In the genomic region with DNA sequence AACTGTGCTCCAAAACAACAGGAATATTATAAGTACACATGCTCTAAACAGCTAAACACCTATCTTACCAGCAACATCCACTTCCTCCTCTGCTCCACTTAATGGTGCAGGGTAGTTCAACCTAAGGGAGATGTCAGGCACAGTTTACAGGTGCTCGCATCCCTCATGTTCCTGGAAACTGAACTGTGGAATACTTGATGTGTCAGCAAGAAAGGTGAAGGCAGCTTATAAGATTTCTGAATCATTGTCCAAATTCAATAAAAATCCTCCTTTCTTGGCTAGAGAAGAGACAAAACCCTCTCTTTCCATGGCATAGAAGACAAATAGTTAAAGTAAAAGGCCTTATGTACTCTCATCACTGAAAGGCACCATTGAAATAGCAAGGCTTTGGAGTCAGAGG, we compare ENCODE assay signal across 8 cellular contexts.
"Had no signal": no experiment of that assay in that cellular context is flagged by ENCODE, and none has a peak within 500 bp of the region (broad histone marks: within the 10 kb centered on the region; RNA-seq: fewer than 3 reads in every experiment).

No MANE protein-coding gene starts in this region.

- DNase-seq: H7, HFFc6, KG1 had no signal

- H2AFZ ChIP-seq: GM23338 had no signal

- H3K4me1 ChIP-seq: HAP-1 had no signal

- FAIRE-seq: H1, K562 had no signal

- H3K36me3 ChIP-seq: HAP-1 had no signal

- ATAC-seq: GM23338, HCT116, K562 had no signal

- H3K9me3 ChIP-seq: HAP-1 had no signal

- H3K4me2 ChIP-seq: GM23338 had no signal

- H3K4me3 ChIP-seq: GM23338, HAP-1, K562 had no signal
